In the genomic region with DNA sequence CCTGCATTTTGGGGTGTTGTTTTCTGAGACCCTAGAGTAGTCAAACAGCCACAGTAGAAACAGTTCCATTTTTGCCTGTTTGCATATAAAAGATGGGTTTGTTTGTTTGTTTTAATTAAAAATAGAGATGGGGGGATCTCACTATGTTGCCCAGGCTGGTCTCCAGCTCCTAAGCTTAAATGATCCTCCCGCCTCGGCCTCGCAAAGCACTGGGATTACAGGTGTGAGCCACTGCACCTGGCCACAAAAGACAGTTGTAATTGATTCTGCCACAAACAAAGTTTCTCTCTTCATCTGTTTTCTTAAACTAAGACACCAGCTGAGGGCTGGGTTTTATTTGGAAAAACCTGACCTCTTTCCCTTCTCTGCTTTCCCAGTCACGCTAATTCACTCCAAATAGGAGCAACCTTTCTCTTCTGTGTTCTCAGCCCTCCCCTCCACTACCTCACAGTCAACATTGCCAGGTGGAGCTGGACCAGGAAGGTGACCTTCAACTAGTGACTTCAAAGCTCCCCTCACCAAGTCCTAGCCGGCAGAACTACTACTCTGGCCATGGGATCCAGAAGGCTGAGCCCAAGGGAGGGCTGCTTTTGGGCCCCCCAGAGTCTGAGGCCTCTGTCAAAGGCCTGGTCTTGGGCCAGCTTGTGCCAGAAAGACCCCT, we compare ENCODE assay signal across 11 cellular contexts. TPM values are rescaled to one million over a fixed set of nuclear protein-coding genes. Genes with fewer than 3 reads are reported as not detected.
DNase-seq lines count a peak whose midpoint lies in the region; ATAC-seq and TF ChIP-seq lines count a peak whose summit lies in the region.
"Had no signal": no experiment of that assay in that cellular context is flagged by ENCODE, and none has a peak within 500 bp of the region (broad histone marks: within the 10 kb centered on the region; RNA-seq: fewer than 3 reads in every experiment).

No MANE protein-coding gene starts in this region.

- peak overlapping the region; percentile 71 for H4K91ac ChIP-seq in trophoblast cell (ENCODE audit: low read depth, low read length)

- WGBS in trophoblast cell (ENCODE audit: extremely low coverage, insufficient coverage, insufficient read length), result no CpG with 5 or more reads among the region's 5 CpGs
- 67 to 70% methylated on average over 5 of the region's 5 CpGs for WGBS in testis, 2 donors

- peaks cover 28% of the 10 kb centered on the region for H3K27me3 Mint-ChIP-seq in GM23338 (ENCODE audit: insufficient read depth, low read depth, poor library complexity)

- H2BK120ac ChIP-seq in trophoblast cell (ENCODE audit: insufficient read depth, low read length, poor library complexity), result peak overlapping the region; percentile 61

- H2BK5ac ChIP-seq in trophoblast cell (ENCODE audit: low read depth, low read length, poor library complexity), result no peak overlapping the region

- H3K9ac ChIP-seq in PC-3 (ENCODE audit: low read length), result no peak overlapping the region
- no peak overlapping the region for H3K9ac ChIP-seq in trophoblast cell (ENCODE audit: low read length)

- peaks cover 11% of the 10 kb centered on the region for H3K4me1 ChIP-seq in GM23338 (ENCODE audit: insufficient read depth)
- H3K4me1 ChIP-seq in PC-3 (ENCODE audit: insufficient read depth, low read length), result peaks cover 41% of the 10 kb centered on the region
- peaks cover 29 to 45% of the 10 kb centered on the region in 2 experiments for H3K4me1 ChIP-seq in trophoblast cell (ENCODE audit: control insufficient read depth in 1 of 2, insufficient read depth in 2 of 2, low read length in 2 of 2)
- H3K4me1 ChIP-seq in testis, result peaks cover 18% of the 10 kb centered on the region

- no peak for ATAC-seq in GM23338
- no peak for ATAC-seq in PC-3
- peak; percentile 39 for ATAC-seq in Right ventricle myocardium superior (ENCODE audit: poor library complexity)
- no peak for ATAC-seq in HG02678 (IDR thresholded peaks at IDR 0.05; ENCODE audit: unreplicated experiment)

- no peak overlapping the region for H4K12ac ChIP-seq in trophoblast cell (ENCODE audit: low read depth, low read length)

- H3K14ac ChIP-seq in trophoblast cell (ENCODE audit: low read length), result peak overlapping the region; percentile 8

- in situ Hi-C loops in ACHN (cut with HindIII; ENCODE audit: low pct_ligation_motif_present, low pct_unique_long_range_greater_than_20kb, low sequenced_read_pairs), result no loop called here

- intact Hi-C loops in PC-3 (cut with micrococcal nuclease) (no loop called here), Right ventricle myocardium superior (cut with DNase I) (loop anchor here (5.0 kb wide), 1 partner anchor 129 kb away; a partner anchor contains a TSS), testis (cut with DNase I; ENCODE audit: low total_unique reads) (no loop called here)

- H3F3A ChIP-seq in GM23338 (replicated peaks; ENCODE audit: low read depth) (peaks cover 17% of the 10 kb centered on the region), PC-3 (ENCODE audit: low read length, unreplicated experiment) (no peaks in the 10 kb centered on the region)

- peaks cover 38% of the 10 kb centered on the region for H3K27me3 ChIP-seq in GM23338 (ENCODE audit: insufficient read depth)
- H3K27me3 ChIP-seq in PC-3 (ENCODE audit: low read length), result no peaks in the 10 kb centered on the region
- H3K27me3 ChIP-seq in trophoblast cell (ENCODE audit: insufficient read depth, low read length), result no peaks in the 10 kb centered on the region
- H3K27me3 ChIP-seq in testis, result no peaks in the 10 kb centered on the region
- H3K27me3 ChIP-seq: tibial artery had no signal

- peak overlapping the region; percentile 52 for H2BK12ac ChIP-seq in trophoblast cell (ENCODE audit: low read length)

- H3K4me2 ChIP-seq in GM23338, result no peak overlapping the region
- H3K4me2 ChIP-seq in PC-3 (ENCODE audit: low read length), result peak overlapping the region; percentile 90; the same call in 1 of the 2 replicates
- no peak overlapping the region for H3K4me2 ChIP-seq in trophoblast cell (ENCODE audit: low read length)

- H3K9me2 ChIP-seq in GM23338 (ENCODE audit: insufficient read depth) (no peaks in the 10 kb centered on the region), PC-3 (replicated peaks; ENCODE audit: low read length) (no peaks in the 10 kb centered on the region)

- H3K4ac ChIP-seq in trophoblast cell (ENCODE audit: low read depth, low read length), result no peak overlapping the region

- H2AK5ac ChIP-seq in trophoblast cell (ENCODE audit: low read length), result peak overlapping the region; percentile 60

- peaks cover 25% of the 10 kb centered on the region for H3K79me1 ChIP-seq in trophoblast cell (ENCODE audit: low read length)

- TF ChIP-seq POLR2A in testis (IDR thresholded peaks at IDR 0.05), result no peak

- no peak overlapping the region for H3K18ac ChIP-seq in trophoblast cell (ENCODE audit: low read length)

- H3K36me3 Mint-ChIP-seq in GM23338 (ENCODE audit: low read depth), result no peaks in the 10 kb centered on the region

- H3K23ac ChIP-seq in trophoblast cell (ENCODE audit: low read length), result no peak overlapping the region

- H3K9me3 Mint-ChIP-seq in GM23338, result no peaks in the 10 kb centered on the region

- no TSS peak for BruUV-seq in PC-3 (replicated peaks; lab: Mats Ljungman, UMichigan)

- peaks cover 28% of the 10 kb centered on the region for H3K4me1 Mint-ChIP-seq in GM23338

- peak overlapping the region; percentile 70; the same call in 1 of the 3 replicates for H3K4me3 Mint-ChIP-seq in GM23338

- H3K4me3 ChIP-seq in GM23338 (no peak overlapping the region), PC-3 (ENCODE audit: low read length) (no peak overlapping the region), trophoblast cell (ENCODE audit: low read depth, low read length) (no peak overlapping the region), testis (no peak overlapping the region)

- CTCF ChIA-PET in PC-3 (lab: Charles Lee), result no interaction called here

- peak overlapping the region; percentile 17 for H4K8ac ChIP-seq in trophoblast cell (ENCODE audit: low read depth, low read length)

- H3K9me3 ChIP-seq in PC-3 (ENCODE audit: low read length) (no peaks in the 10 kb centered on the region), trophoblast cell (ENCODE audit: insufficient read depth, low read depth, low read length) (peaks cover 2% of the 10 kb centered on the region), testis (no peaks in the 10 kb centered on the region)
- H3K9me3 ChIP-seq: tibial artery had no signal

- POLR2A ChIA-PET in PC-3 (lab: Charles Lee; ENCODE audit: unreplicated experiment), result no interaction called here

- H3K79me2 ChIP-seq in GM23338 (replicated peaks; ENCODE audit: insufficient read depth), result peaks cover 5% of the 10 kb centered on the region; the same call in 1 of the 2 replicates
- peaks cover 20% of the 10 kb centered on the region for H3K79me2 ChIP-seq in PC-3 (ENCODE audit: low read length)
- peaks cover 13% of the 10 kb centered on the region for H3K79me2 ChIP-seq in trophoblast cell (ENCODE audit: control insufficient read depth, insufficient read depth, low read length, poor library complexity)

- H4K20me1 ChIP-seq in GM23338 (replicated peaks; ENCODE audit: insufficient read depth), result peaks cover 4% of the 10 kb centered on the region; the same call in 1 of the 2 replicates
- no peaks in the 10 kb centered on the region for H4K20me1 ChIP-seq in PC-3 (ENCODE audit: low read length)

- TF ChIP-seq CTCF in GM23338 (conservative IDR thresholded peaks at IDR 0.05; ENCODE audit: low read depth in 2 of 2), result no peak
- TF ChIP-seq CTCF in PC-3 (conservative IDR thresholded peaks at IDR 0.05; ENCODE audit: low read depth, low read length), result no peak
- no peak for TF ChIP-seq CTCF in testis (IDR thresholded peaks at IDR 0.05)

- no peak overlapping the region for H3K27ac Mint-ChIP-seq in GM23338

- no peak for DNase-seq in GM23338 (ENCODE audit: low spot score)
- DNase-seq in PC-3, result no peak
- DNase-seq in Right ventricle myocardium superior, result no peak
- DNase-seq in trophoblast cell, result no peak
- no peak for DNase-seq in ACHN
- DNase-seq in testis, result no peak
- no peak for DNase-seq in pons (ENCODE audit: low spot score)
- DNase-seq: NCI-H446, T1000 had no signal

- no peak overlapping the region for H2AFZ ChIP-seq in GM23338
- no peak overlapping the region for H2AFZ ChIP-seq in PC-3 (ENCODE audit: low read length)
- H2AFZ ChIP-seq in trophoblast cell (ENCODE audit: insufficient read depth, low read length, poor library complexity), result no peak overlapping the region

- no peaks in the 10 kb centered on the region for H3K36me3 ChIP-seq in GM23338 (ENCODE audit: insufficient read depth)
- no peaks in the 10 kb centered on the region for H3K36me3 ChIP-seq in PC-3 (ENCODE audit: low read depth, low read length)
- H3K36me3 ChIP-seq in trophoblast cell (ENCODE audit: control insufficient read depth in 1 of 2, insufficient read depth in 2 of 2, low read length in 2 of 2), result no peaks in the 10 kb centered on the region
- no peaks in the 10 kb centered on the region for H3K36me3 ChIP-seq in testis (ENCODE audit: low read depth, missing control alignments)
- H3K36me3 ChIP-seq: tibial artery had no signal

- H3K27ac ChIP-seq in GM23338 (ENCODE audit: low read depth) (no peak overlapping the region), PC-3 (ENCODE audit: low read length) (no peak overlapping the region), trophoblast cell (ENCODE audit: low read depth, low read length) (no peak overlapping the region), testis (no peak overlapping the region)

RNA-seq across cellular contexts. Expression of a gene that starts 1.5 kb away (rescaled TPM):
- 63.6 and 64.0 TPM in 2 replicates for total RNA-seq in GM23338 (2014; rRNA removed; shearing (Covaris generic))
- 54.9 and 58.1 TPM in 2 replicates for polyA plus RNA-seq in GM23338 (2016; fragmentation: Nextera tagmentation; extraction: Ambion mirVana)
- total RNA-seq in PC-3 (2014; rRNA removed), result 80.6 and 94.1 TPM in 2 replicates
- total RNA-seq in Right ventricle myocardium superior, result 1,067 TPM
- polyA plus RNA-seq in trophoblast cell (2013), result 108 and 113 TPM in 2 replicates
- 10 to 100 TPM; 13.1 to 17.7 TPM for total RNA-seq in testis
- 23.5 TPM for polyA plus RNA-seq in testis (ENCODE audit: insufficient read depth, low read depth, low replicate concordance)

Comparison
In these comparisons a context has a peak if more than half of its experiments do, and no peak if none do; other contexts are left out.
1. RNA of a gene that starts 1.5 kb away (total RNA-seq): 1,067 TPM in Right ventricle myocardium superior (single experiment); 80.6 to 94.1 TPM in PC-3, 63.6 to 64.0 TPM in GM23338 and 13.1 to 17.7 TPM in testis; every median in the first group is over 10 times any median in the second.